24 cellular contexts compared by ENCODE assay signal in the genomic region with DNA sequence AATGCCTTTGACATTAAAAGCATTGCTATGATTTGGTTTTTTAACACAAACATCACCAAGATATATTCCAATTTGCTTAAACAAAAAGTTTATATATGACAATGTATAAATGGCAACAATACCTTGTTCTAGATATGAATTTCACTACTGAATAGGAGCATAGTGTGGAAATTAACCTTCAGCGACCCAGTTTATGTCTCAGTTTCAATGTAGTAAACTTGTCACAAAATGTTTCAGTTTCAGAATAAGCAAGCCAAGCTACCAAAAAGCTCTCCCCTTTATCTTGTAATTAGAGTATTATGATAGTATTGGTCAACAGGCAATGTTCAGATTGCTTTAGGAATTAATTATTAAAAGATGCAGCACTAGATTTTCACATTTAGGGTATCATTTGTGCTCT.
DNase-seq lines count a peak whose midpoint lies in the region; ATAC-seq lines count a peak whose summit lies in the region.
"Had no signal": no experiment of that assay in that cellular context is flagged by ENCODE, and none has a peak within 500 bp of the region (broad histone marks: within the 10 kb centered on the region; RNA-seq: fewer than 3 reads in every experiment).

No MANE protein-coding gene starts in this region.

- no peak overlapping the region for H3K4me3 ChIP-seq in naive thymus-derived CD4-positive, alpha-beta T cell (ENCODE audit: low read length)
- H3K4me3 ChIP-seq: heart right ventricle, prostate gland, tibial artery had no signal

- intact Hi-C loops in naive thymus-derived CD4-positive, alpha-beta T cell (cut with micrococcal nuclease) = no loop called here

- no peak overlapping the region for H3K4me3 Mint-ChIP-seq in naive thymus-derived CD4-positive, alpha-beta T cell
- no peak overlapping the region for H3K4me3 Mint-ChIP-seq in T-cell
- H3K4me3 Mint-ChIP-seq: central memory CD8-positive, alpha-beta T cell; natural killer cell treated with Interleukin-12 subunit alpha and Interleukin-12 subunit beta and Interleukin-15 and Interleukin-18, amount 100 ng/mL, for 72 hours; stimulated activated effector memory CD8-positive, alpha-beta T cell treated with anti-CD3 and anti-CD28 coated beads, Interleukin-12 subunit alpha, Interleukin-12 subunit beta, amount 100 ng/mL, for 72 hours; T-helper 17 cell had no signal

- no peak for DNase-seq in naive thymus-derived CD4-positive, alpha-beta T cell
- DNase-seq in stimulated activated CD4-positive, alpha-beta T cell treated with anti-CD3 and anti-CD28 coated beads, Interleukin-4, amount 100 ng/mL, for 1 hour = no peak
- DNase-seq in T-cell = no peak
- no peak for DNase-seq in NCI-H1417 (lab: John Stamatoyannopoulos, UW)
- DNase-seq: activated CD4-positive, CD25-positive, alpha-beta regulatory T cell; activated effector memory CD4-positive, alpha-beta T cell treated with Interleukin-2 at 50 U/mL for 16 hours; amniotic stem cell; effector memory CD4-positive, alpha-beta T cell; GF-D8; heart right ventricle; NCI-H187; NCI-H446; SHP77; small intestine; T-helper 17 cell; tibial artery had no signal

- no peaks in the 10 kb centered on the region for H3K27me3 ChIP-seq in naive thymus-derived CD4-positive, alpha-beta T cell (ENCODE audit: control insufficient read depth in 2 of 2, insufficient read depth in 2 of 2, low read length in 2 of 2)
- H3K27me3 ChIP-seq: heart right ventricle, tibial artery had no signal

- no peak overlapping the region for H3K27ac ChIP-seq in naive thymus-derived CD4-positive, alpha-beta T cell (ENCODE audit: low read depth, low read length)
- H3K27ac ChIP-seq: heart right ventricle, prostate gland, tibial artery had no signal

- CTCF ChIA-PET in naive thymus-derived CD4-positive, alpha-beta T cell (lab: Charles Lee) = no interaction called here
- CTCF ChIA-PET in T-cell (lab: Charles Lee) = no interaction called here

- H3K9me3 Mint-ChIP-seq in naive thymus-derived CD4-positive, alpha-beta T cell = peaks cover 0 to 10% (median 0%) of the 10 kb centered on the region in 11 donors
- peaks cover 0 to 13% (median 10%) of the 10 kb centered on the region in 3 donors for H3K9me3 Mint-ChIP-seq in T-cell
- H3K9me3 Mint-ChIP-seq: central memory CD8-positive, alpha-beta T cell had no signal

- ATAC-seq in GM19035 (IDR thresholded peaks at IDR 0.05; ENCODE audit: unreplicated experiment) (peak; percentile 96), HG02759 (IDR thresholded peaks at IDR 0.05; ENCODE audit: unreplicated experiment) (peak; percentile 82), HG03159 (IDR thresholded peaks at IDR 0.05; ENCODE audit: unreplicated experiment) (peak; percentile 90), T-cell (replicated peaks in 1 of 4) (no peak)
- ATAC-seq in naive thymus-derived CD4-positive, alpha-beta T cell = no peak
- ATAC-seq: heart right ventricle; HepG2; natural killer cell treated with Interleukin-12 subunit alpha and Interleukin-12 subunit beta and Interleukin-15 and Interleukin-18, amount 100 ng/mL, for 72 hours; stimulated activated effector memory CD8-positive, alpha-beta T cell treated with anti-CD3 and anti-CD28 coated beads, Interleukin-12 subunit alpha, Interleukin-12 subunit beta, amount 100 ng/mL, for 72 hours; T-helper 17 cell had no signal

- no peaks in the 10 kb centered on the region for H3K4me1 ChIP-seq in naive thymus-derived CD4-positive, alpha-beta T cell (ENCODE audit: control insufficient read depth in 2 of 2, insufficient read depth in 2 of 2, low read length in 2 of 2)
- H3K4me1 ChIP-seq: heart right ventricle, prostate gland, tibial artery had no signal

- no peaks in the 10 kb centered on the region for H3K27me3 Mint-ChIP-seq in naive thymus-derived CD4-positive, alpha-beta T cell
- no peaks in the 10 kb centered on the region for H3K27me3 Mint-ChIP-seq in T-cell
- H3K27me3 Mint-ChIP-seq: central memory CD8-positive, alpha-beta T cell; natural killer cell treated with Interleukin-12 subunit alpha and Interleukin-12 subunit beta and Interleukin-15 and Interleukin-18, amount 100 ng/mL, for 72 hours; T-helper 17 cell had no signal

- no peak overlapping the region for H3K27ac Mint-ChIP-seq in naive thymus-derived CD4-positive, alpha-beta T cell
- no peak overlapping the region for H3K27ac Mint-ChIP-seq in T-cell
- H3K27ac Mint-ChIP-seq: natural killer cell treated with Interleukin-12 subunit alpha and Interleukin-12 subunit beta and Interleukin-15 and Interleukin-18, amount 100 ng/mL, for 72 hours; stimulated activated effector memory CD8-positive, alpha-beta T cell treated with anti-CD3 and anti-CD28 coated beads, Interleukin-12 subunit alpha, Interleukin-12 subunit beta, amount 100 ng/mL, for 72 hours; T-helper 17 cell had no signal

- no peaks in the 10 kb centered on the region for H3K36me3 Mint-ChIP-seq in naive thymus-derived CD4-positive, alpha-beta T cell
- H3K36me3 Mint-ChIP-seq in T-cell = no peaks in the 10 kb centered on the region
- H3K36me3 Mint-ChIP-seq: natural killer cell treated with Interleukin-12 subunit alpha and Interleukin-12 subunit beta and Interleukin-15 and Interleukin-18, amount 100 ng/mL, for 72 hours; stimulated activated effector memory CD8-positive, alpha-beta T cell treated with anti-CD3 and anti-CD28 coated beads, Interleukin-12 subunit alpha, Interleukin-12 subunit beta, amount 100 ng/mL, for 72 hours had no signal

- POLR2A ChIA-PET in naive thymus-derived CD4-positive, alpha-beta T cell (lab: Charles Lee) = no interaction called here
- POLR2A ChIA-PET in T-cell (lab: Charles Lee) = interaction anchor here in 1 of 2 donors (0.6 kb wide), 1 partner anchor 294 kb away, joined by 3 read pairs; no protein-coding TSS in a partner anchor

- no peaks in the 10 kb centered on the region for H3K4me1 Mint-ChIP-seq in naive thymus-derived CD4-positive, alpha-beta T cell
- H3K4me1 Mint-ChIP-seq in T-cell = no peaks in the 10 kb centered on the region
- H3K4me1 Mint-ChIP-seq: central memory CD8-positive, alpha-beta T cell; stimulated activated effector memory CD8-positive, alpha-beta T cell treated with anti-CD3 and anti-CD28 coated beads, Interleukin-12 subunit alpha, Interleukin-12 subunit beta, amount 100 ng/mL, for 72 hours; T-helper 17 cell had no signal

- H3K9me3 ChIP-seq in naive thymus-derived CD4-positive, alpha-beta T cell (ENCODE audit: control insufficient read depth in 2 of 3, low read length in 3 of 3) = no peaks in the 10 kb centered on the region
- H3K9me3 ChIP-seq: heart right ventricle, prostate gland, tibial artery had no signal

- no peaks in the 10 kb centered on the region for H3K36me3 ChIP-seq in naive thymus-derived CD4-positive, alpha-beta T cell (ENCODE audit: control insufficient read depth in 2 of 3, insufficient read depth in 3 of 3, low read length in 3 of 3)
- H3K36me3 ChIP-seq: heart right ventricle, prostate gland, tibial artery had no signal

Comparison
In these comparisons a context has a peak if more than half of its experiments do, and no peak if none do; other contexts are left out.
1. ATAC-seq: peak in GM19035 (single experiment), HG02759 (single experiment) and HG03159 (single experiment); none in naive thymus-derived CD4-positive, alpha-beta T cell (single experiment) and T-cell (0 of 4).